7 cellular contexts compared by ENCODE assay signal in the genomic region with DNA sequence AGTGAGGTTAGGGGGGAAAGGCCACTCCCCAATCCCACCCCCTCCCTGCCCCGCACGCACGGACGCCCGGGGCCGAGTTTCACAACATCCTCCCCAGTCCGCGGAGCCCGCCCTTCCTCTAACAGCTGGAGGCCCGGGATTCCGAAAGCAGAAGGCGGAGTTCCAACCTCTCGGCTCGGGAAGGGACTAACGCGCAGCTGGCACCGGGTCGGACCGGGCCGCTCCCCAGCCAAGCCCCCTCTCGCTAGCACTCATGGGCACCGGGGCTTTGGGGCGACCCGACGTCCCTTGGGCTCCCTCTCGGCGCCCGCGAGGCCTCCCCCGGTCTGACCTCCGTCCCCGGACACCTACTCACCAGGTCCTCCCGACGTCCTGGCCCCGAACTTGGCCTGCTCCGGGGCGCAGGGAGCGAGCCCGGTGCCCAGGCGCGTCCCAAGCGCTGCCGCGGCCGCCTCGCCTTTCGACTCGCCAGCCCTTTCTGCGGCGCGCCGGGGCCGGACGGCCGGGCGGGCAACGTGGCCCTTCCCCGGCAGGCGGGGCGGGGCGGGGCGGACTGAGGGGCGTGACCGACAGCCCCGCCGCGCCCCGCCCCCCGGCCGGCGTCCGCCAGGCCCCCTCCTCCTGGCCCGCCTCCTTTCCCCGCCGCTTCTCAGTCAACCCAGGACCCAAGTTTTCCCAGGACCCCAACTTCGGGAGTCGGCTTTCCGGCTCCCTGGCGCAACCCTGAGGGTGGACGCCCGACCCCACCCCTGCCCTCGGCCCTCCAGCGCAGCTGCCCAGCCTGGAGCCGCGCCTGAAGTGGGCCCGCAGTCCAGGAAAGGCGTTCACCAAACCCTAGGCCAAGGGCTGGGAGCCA. TPM values are rescaled to one million over a fixed set of nuclear protein-coding genes. Genes with fewer than 3 reads are reported as not detected.
DNase-seq lines count a peak whose midpoint lies in the region; ATAC-seq and TF ChIP-seq lines count a peak whose summit lies in the region.

A gene (minus strand): TSS at position 482 of the 856 bp plus-strand sequence. CDS start 9,835 bp downstream, outside the sequence.

- H3K27me3 Mint-ChIP-seq in activated CD4-positive, alpha-beta T cell treated with anti-CD3 and anti-CD28 coated beads for 36 hours: no peaks in the 10 kb centered on the region

- DNase-seq in NCI-H2171 (lab: John Stamatoyannopoulos, UW): peak; percentile 16
- peak; percentile 90 for DNase-seq in activated CD4-positive, alpha-beta T cell treated with anti-CD3 and anti-CD28 coated beads for 36 hours
- DNase-seq in coronary artery (ENCODE audit: low spot score): peak; percentile 95
- DNase-seq in left lobe of liver (ENCODE audit: low spot score): peak; percentile 85
- peak; percentile 69 for DNase-seq in stimulated activated CD4-positive, alpha-beta T cell treated with anti-CD3 and anti-CD28 coated beads, Interleukin-2, amount 100 ng/mL, for 4 hours (ENCODE audit: low read depth)

- H3K4me3 ChIP-seq in coronary artery: peak within 1 kb of the TSS; percentile 97

- peak; percentile 77 for TF ChIP-seq POLR2A in GM15510 (IDR thresholded peaks at IDR 0.05; ENCODE audit: borderline replicate concordance, extremely low read depth, insufficient read length)

- peak within 1 kb of the TSS; percentile 89 for H3K27ac Mint-ChIP-seq in activated CD4-positive, alpha-beta T cell treated with anti-CD3 and anti-CD28 coated beads for 36 hours

- intact Hi-C loops in activated CD4-positive, alpha-beta T cell treated with anti-CD3 and anti-CD28 coated beads for 36 hours (cut with DNase I, micrococcal nuclease): loop anchor here (1.0 to 5.0 kb wide), 10 partner anchors 8 to 510 kb away; a partner anchor contains a TSS

- peak within 1 kb of the TSS; percentile 99 to 100 for H3K27ac ChIP-seq in coronary artery

- H3K36me3 Mint-ChIP-seq in activated CD4-positive, alpha-beta T cell treated with anti-CD3 and anti-CD28 coated beads for 36 hours (ENCODE audit: low read depth): peaks cover 80% of the 10 kb centered on the region

- no peak for TF ChIP-seq CTCF in coronary artery (IDR thresholded peaks at IDR 0.05)

- peaks cover 77% of the 10 kb centered on the region for H3K4me1 Mint-ChIP-seq in activated CD4-positive, alpha-beta T cell treated with anti-CD3 and anti-CD28 coated beads for 36 hours

- H3K9me3 Mint-ChIP-seq in activated CD4-positive, alpha-beta T cell treated with anti-CD3 and anti-CD28 coated beads for 36 hours (ENCODE audit: low read depth): no peaks in the 10 kb centered on the region

- H3K4me3 Mint-ChIP-seq in activated CD4-positive, alpha-beta T cell treated with anti-CD3 and anti-CD28 coated beads for 36 hours: peak within 1 kb of the TSS; percentile 91

- CTCF ChIA-PET in activated CD4-positive, alpha-beta T cell treated with anti-CD3 and anti-CD28 coated beads for 36 hours (lab: Charles Lee): interaction anchor here (1.0 to 1.8 kb wide), 5 partner anchors 9 to 61 kb away, joined by 3 to 20 read pairs (median 6); no protein-coding TSS in a partner anchor

- POLR2A ChIA-PET in activated CD4-positive, alpha-beta T cell treated with anti-CD3 and anti-CD28 coated beads for 36 hours (lab: Charles Lee): interaction anchor here (1.7 kb wide), 1 partner anchor 11 kb away, joined by 5 read pairs; no protein-coding TSS in a partner anchor

- ATAC-seq in HG02678 (IDR thresholded peaks at IDR 0.05; ENCODE audit: unreplicated experiment): peak; percentile 49
- ATAC-seq in activated CD4-positive, alpha-beta T cell treated with anti-CD3 and anti-CD28 coated beads for 36 hours: peak; percentile 46
- ATAC-seq in left lobe of liver: peak; percentile 91

RNA-seq across cellular contexts. Expression of the gene that starts here (rescaled TPM):
- total RNA-seq in activated CD4-positive, alpha-beta T cell treated with anti-CD3 and anti-CD28 coated beads for 36 hours: 100 to 1,000 TPM in 1 of 2 experiments, 10 to 100 TPM in 1; 93.2 to 125 TPM
- total RNA-seq in left lobe of liver: 115 TPM

Comparison
In these comparisons a context has a peak if more than half of its experiments do, and no peak if none do; other contexts are left out.
1. Peak in every context shown above with its lines: DNase-seq, ATAC-seq, H3K4me3 ChIP-seq and H3K27ac ChIP-seq.
2. DNase-seq: peak in every context shown above with its lines; median percentile 95 in coronary artery; 90 in activated CD4-positive, alpha-beta T cell treated with anti-CD3 and anti-CD28 coated beads for 36 hours; 85 in left lobe of liver; 69 in stimulated activated CD4-positive, alpha-beta T cell treated with anti-CD3 and anti-CD28 coated beads, Interleukin-2, amount 100 ng/mL, for 4 hours; 16 in NCI-H2171.